In the genomic region with DNA sequence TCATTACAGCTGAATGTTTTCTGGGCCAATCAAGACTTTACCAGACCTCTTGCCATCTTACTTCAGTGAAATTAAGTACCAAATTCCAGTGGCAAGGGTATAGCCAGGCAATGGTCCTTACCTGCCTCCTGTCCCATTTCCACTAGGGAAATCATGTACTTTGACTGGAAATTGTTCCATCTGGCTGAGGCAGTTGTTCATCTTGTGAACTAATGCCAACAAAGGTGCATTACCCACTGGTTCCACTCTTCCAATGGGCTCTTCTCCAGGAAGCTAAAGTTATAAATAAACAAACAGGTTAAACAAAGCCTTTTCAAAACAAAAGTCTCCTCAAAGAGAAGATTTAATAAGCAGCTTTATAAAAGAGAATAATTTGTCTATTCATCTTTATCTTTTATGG, we compare ENCODE assay signal across 28 cellular contexts.
"Had no signal": no experiment of that assay in that cellular context is flagged by ENCODE, and none has a peak within 500 bp of the region (broad histone marks: within the 10 kb centered on the region; RNA-seq: fewer than 3 reads in every experiment).

No MANE protein-coding gene starts in this region.

- H3K4me3 ChIP-seq: left lung, lung, neural progenitor cell, pancreas, prostate gland, sigmoid colon, spleen, suprapubic skin, thoracic aorta, tibial artery, upper lobe of right lung had no signal

- H3K9ac ChIP-seq: neural progenitor cell had no signal

- H3K9me3 ChIP-seq: left lung, neutrophil, pancreas, prostate gland, sigmoid colon, spleen, suprapubic skin, thoracic aorta, tibial artery, upper lobe of right lung had no signal

- ATAC-seq: left cardiac atrium; left lung; natural killer cell; pancreas; right cardiac atrium; stimulated activated effector memory CD8-positive, alpha-beta T cell treated with anti-CD3 and anti-CD28 coated beads, Interleukin-12 subunit alpha, Interleukin-12 subunit beta, amount 100 ng/mL, for 72 hours; upper lobe of right lung had no signal

- H3K27me3 ChIP-seq: left lung, neural progenitor cell, neutrophil, pancreas, sigmoid colon, spleen, suprapubic skin, tibial artery, upper lobe of right lung had no signal

- H3K4me2 ChIP-seq: neural progenitor cell had no signal

- DNase-seq: hippocampal formation; kidney glomerular epithelial cell; left cardiac atrium; left lung; mesendoderm; naive B cell; natural killer cell; nephron progenitor cell; occipital lobe; pancreas; posterior cingulate gyrus; retina; right cardiac atrium; sigmoid colon; small intestine; spleen; stimulated activated CD4-positive, alpha-beta T cell treated with anti-CD3 and anti-CD28 coated beads, Interleukin-4, amount 100 ng/mL, for 24 hours; stimulated activated naive CD4-positive, alpha-beta T cell; tibial artery; trophoblast cell; upper lobe of right lung had no signal

- H3K4me1 ChIP-seq: left lung, neural progenitor cell, pancreas, prostate gland, spleen, suprapubic skin, upper lobe of right lung had no signal

- H3K27ac ChIP-seq: left lung, neural progenitor cell, neutrophil, pancreas, prostate gland, sigmoid colon, spleen, suprapubic skin, thoracic aorta, tibial artery, upper lobe of right lung had no signal

- H2AFZ ChIP-seq: neural progenitor cell had no signal
